8 cellular contexts compared by ENCODE assay signal in genomic region chr6:10954590-10955010, GRCh38.
DNase-seq lines count a peak whose midpoint lies in the region; ATAC-seq and TF ChIP-seq lines count a peak whose summit lies in the region.

No MANE protein-coding gene starts in this region.

- DNase-seq in BJ (ENCODE audit: low read depth) (no peak), NOMO-1 treated with dmso at 0.1 percent for 144 hours (lab: John Stamatoyannopoulos, UW; ENCODE audit: unreplicated experiment) (peak; percentile 22), activated T-cell treated with anti-CD3 and anti-CD28 coated beads for 1 hour (ENCODE audit: low read depth) (peak; percentile 45), nephron progenitor cell (peak; percentile 93)
- DNase-seq in stimulated activated naive CD8-positive, alpha-beta T cell treated with anti-CD3 and anti-CD28 coated beads, Interleukin-15, amount 100 ng/mL, for 72 hours: peak; percentile 71 to 74

- no peak overlapping the region for H3K27ac Mint-ChIP-seq in nephron progenitor cell
- no peak overlapping the region for H3K27ac Mint-ChIP-seq in stimulated activated naive CD8-positive, alpha-beta T cell treated with anti-CD3 and anti-CD28 coated beads, Interleukin-15, amount 100 ng/mL, for 72 hours

- no peak overlapping the region for H3K4me3 ChIP-seq in BJ (ENCODE audit: low read depth, low read length)

- CTCF ChIA-PET in BJ (lab: Yijun Ruan, JAX): interaction anchor here (0.6 to 7.1 kb wide), 28 partner anchors 10 to 623 kb away, joined by 3 to 159 read pairs (median 4); partner anchors contain the start of gene SMIM13

- TF ChIP-seq CTCF in BJ (IDR thresholded peaks at IDR 0.05; ENCODE audit: insufficient read depth, low read depth, low read length) (peak; percentile 89), nephron progenitor cell (IDR thresholded peaks at IDR 0.05) (peak; percentile 93)

- no peaks in the 10 kb centered on the region for H3K9me3 Mint-ChIP-seq in nephron progenitor cell
- H3K9me3 Mint-ChIP-seq in stimulated activated naive CD8-positive, alpha-beta T cell treated with anti-CD3 and anti-CD28 coated beads, Interleukin-15, amount 100 ng/mL, for 72 hours: no peaks in the 10 kb centered on the region

- ATAC-seq in GM19324 (IDR thresholded peaks at IDR 0.05; ENCODE audit: low FRiP score, unreplicated experiment) (peak; percentile 64), HG03460 (IDR thresholded peaks at IDR 0.05; ENCODE audit: unreplicated experiment) (peak; percentile 76), esophagus mucosa (peak; percentile 81)
- ATAC-seq in stimulated activated naive CD8-positive, alpha-beta T cell treated with anti-CD3 and anti-CD28 coated beads, Interleukin-15, amount 100 ng/mL, for 72 hours: peak; percentile 83

- H3K36me3 ChIP-seq in BJ (ENCODE audit: control insufficient read depth, insufficient read depth, low read length): no peaks in the 10 kb centered on the region

- H3K4me3 Mint-ChIP-seq in nephron progenitor cell: no peak overlapping the region
- no peak overlapping the region for H3K4me3 Mint-ChIP-seq in stimulated activated naive CD8-positive, alpha-beta T cell treated with anti-CD3 and anti-CD28 coated beads, Interleukin-15, amount 100 ng/mL, for 72 hours

- no peaks in the 10 kb centered on the region for H3K27me3 ChIP-seq in BJ (ENCODE audit: control insufficient read depth, insufficient read depth, low read length)

- peaks cover 20% of the 10 kb centered on the region for H3K36me3 Mint-ChIP-seq in nephron progenitor cell (ENCODE audit: low read depth)

- H3K4me1 Mint-ChIP-seq in nephron progenitor cell: no peaks in the 10 kb centered on the region
- H3K4me1 Mint-ChIP-seq in stimulated activated naive CD8-positive, alpha-beta T cell treated with anti-CD3 and anti-CD28 coated beads, Interleukin-15, amount 100 ng/mL, for 72 hours: no peaks in the 10 kb centered on the region

- peaks cover 10% of the 10 kb centered on the region for H3K27me3 Mint-ChIP-seq in nephron progenitor cell (ENCODE audit: low read depth, poor library complexity)
- H3K27me3 Mint-ChIP-seq in stimulated activated naive CD8-positive, alpha-beta T cell treated with anti-CD3 and anti-CD28 coated beads, Interleukin-15, amount 100 ng/mL, for 72 hours: peaks cover 39% of the 10 kb centered on the region

- POLR2A ChIA-PET in BJ (lab: Charles Lee): no interaction called here
